1 cellular context compared by ENCODE assay signal in genomic region chr10:132560248-132560731, GRCh38.
A peak's percentile ranks its signal among the peaks of the same experiment; 100 is the strongest.
TF ChIP-seq lines count a peak whose summit lies in the region.

No MANE protein-coding gene starts in this region.

TF ChIP-seq in GM12878, 131 proteins besides CTCF, POLR2A, EP300 and RAD21 (continued from another document):
- TF ChIP-seq SMARCA5 (IDR thresholded peaks at IDR 0.05) = no peak
- TF ChIP-seq, protein P1, sequence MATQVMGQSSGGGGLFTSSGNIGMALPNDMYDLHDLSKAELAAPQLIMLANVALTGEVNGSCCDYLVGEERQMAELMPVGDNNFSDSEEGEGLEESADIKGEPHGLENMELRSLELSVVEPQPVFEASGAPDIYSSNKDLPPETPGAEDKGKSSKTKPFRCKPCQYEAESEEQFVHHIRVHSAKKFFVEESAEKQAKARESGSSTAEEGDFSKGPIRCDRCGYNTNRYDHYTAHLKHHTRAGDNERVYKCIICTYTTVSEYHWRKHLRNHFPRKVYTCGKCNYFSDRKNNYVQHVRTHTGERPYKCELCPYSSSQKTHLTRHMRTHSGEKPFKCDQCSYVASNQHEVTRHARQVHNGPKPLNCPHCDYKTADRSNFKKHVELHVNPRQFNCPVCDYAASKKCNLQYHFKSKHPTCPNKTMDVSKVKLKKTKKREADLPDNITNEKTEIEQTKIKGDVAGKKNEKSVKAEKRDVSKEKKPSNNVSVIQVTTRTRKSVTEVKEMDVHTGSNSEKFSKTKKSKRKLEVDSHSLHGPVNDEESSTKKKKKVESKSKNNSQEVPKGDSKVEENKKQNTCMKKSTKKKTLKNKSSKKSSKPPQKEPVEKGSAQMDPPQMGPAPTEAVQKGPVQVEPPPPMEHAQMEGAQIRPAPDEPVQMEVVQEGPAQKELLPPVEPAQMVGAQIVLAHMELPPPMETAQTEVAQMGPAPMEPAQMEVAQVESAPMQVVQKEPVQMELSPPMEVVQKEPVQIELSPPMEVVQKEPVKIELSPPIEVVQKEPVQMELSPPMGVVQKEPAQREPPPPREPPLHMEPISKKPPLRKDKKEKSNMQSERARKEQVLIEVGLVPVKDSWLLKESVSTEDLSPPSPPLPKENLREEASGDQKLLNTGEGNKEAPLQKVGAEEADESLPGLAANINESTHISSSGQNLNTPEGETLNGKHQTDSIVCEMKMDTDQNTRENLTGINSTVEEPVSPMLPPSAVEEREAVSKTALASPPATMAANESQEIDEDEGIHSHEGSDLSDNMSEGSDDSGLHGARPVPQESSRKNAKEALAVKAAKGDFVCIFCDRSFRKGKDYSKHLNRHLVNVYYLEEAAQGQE (IDR thresholded peaks at IDR 0.05; ENCODE audit: low read depth, low read length) = no peak
- TF ChIP-seq HCFC1 (IDR thresholded peaks at IDR 0.05; ENCODE audit: low read length) = no peak
- no peak for TF ChIP-seq TCF7 (IDR thresholded peaks at IDR 0.05; ENCODE audit: borderline replicate concordance)
- 0 out of 2 replicates have a peak, but pooled peaks have one; percentile 22 for TF ChIP-seq TCF3 (IDR thresholded peaks at IDR 0.05; ENCODE audit: borderline replicate concordance, insufficient read depth, low read depth, low read length)
- no peak for TF ChIP-seq SMAD1 (IDR thresholded peaks at IDR 0.05; ENCODE audit: low read depth, partially characterized antibody)
- TF ChIP-seq, protein P2, sequence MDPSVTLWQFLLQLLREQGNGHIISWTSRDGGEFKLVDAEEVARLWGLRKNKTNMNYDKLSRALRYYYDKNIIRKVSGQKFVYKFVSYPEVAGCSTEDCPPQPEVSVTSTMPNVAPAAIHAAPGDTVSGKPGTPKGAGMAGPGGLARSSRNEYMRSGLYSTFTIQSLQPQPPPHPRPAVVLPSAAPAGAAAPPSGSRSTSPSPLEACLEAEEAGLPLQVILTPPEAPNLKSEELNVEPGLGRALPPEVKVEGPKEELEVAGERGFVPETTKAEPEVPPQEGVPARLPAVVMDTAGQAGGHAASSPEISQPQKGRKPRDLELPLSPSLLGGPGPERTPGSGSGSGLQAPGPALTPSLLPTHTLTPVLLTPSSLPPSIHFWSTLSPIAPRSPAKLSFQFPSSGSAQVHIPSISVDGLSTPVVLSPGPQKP (IDR thresholded peaks at IDR 0.05; ENCODE audit: low read depth, low read length) = no peak
- no peak for TF ChIP-seq TCF12 (IDR thresholded peaks at IDR 0.05; ENCODE audit: low read depth, low read length)
- peak; percentile 65 for TF ChIP-seq BCL3 (IDR thresholded peaks at IDR 0.05; ENCODE audit: borderline replicate concordance, insufficient read depth, low read depth, low read length, poor library complexity, severe bottlenecking)
- TF ChIP-seq, protein P3, sequence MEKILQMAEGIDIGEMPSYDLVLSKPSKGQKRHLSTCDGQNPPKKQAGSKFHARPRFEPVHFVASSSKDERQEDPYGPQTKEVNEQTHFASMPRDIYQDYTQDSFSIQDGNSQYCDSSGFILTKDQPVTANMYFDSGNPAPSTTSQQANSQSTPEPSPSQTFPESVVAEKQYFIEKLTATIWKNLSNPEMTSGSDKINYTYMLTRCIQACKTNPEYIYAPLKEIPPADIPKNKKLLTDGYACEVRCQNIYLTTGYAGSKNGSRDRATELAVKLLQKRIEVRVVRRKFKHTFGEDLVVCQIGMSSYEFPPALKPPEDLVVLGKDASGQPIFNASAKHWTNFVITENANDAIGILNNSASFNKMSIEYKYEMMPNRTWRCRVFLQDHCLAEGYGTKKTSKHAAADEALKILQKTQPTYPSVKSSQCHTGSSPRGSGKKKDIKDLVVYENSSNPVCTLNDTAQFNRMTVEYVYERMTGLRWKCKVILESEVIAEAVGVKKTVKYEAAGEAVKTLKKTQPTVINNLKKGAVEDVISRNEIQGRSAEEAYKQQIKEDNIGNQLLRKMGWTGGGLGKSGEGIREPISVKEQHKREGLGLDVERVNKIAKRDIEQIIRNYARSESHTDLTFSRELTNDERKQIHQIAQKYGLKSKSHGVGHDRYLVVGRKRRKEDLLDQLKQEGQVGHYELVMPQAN (conservative IDR thresholded peaks at IDR 0.05) = no peak
- TF ChIP-seq NR2C1 (IDR thresholded peaks at IDR 0.05) = no peak
- no peak for TF ChIP-seq PAX8 (IDR thresholded peaks at IDR 0.05)
- no peak for TF ChIP-seq SMAD5 (IDR thresholded peaks at IDR 0.05; ENCODE audit: low read depth)
- TF ChIP-seq NFIC (IDR thresholded peaks at IDR 0.05; ENCODE audit: low read depth, low read length) = no peak
- no peak for TF ChIP-seq TAF1 (IDR thresholded peaks at IDR 0.05; ENCODE audit: borderline replicate concordance, low read depth, low read length)
- TF ChIP-seq CEBPZ (IDR thresholded peaks at IDR 0.05; ENCODE audit: low read depth, low read length) = no peak
- no peak for TF ChIP-seq E4F1 (IDR thresholded peaks at IDR 0.05; ENCODE audit: borderline replicate concordance, partially characterized antibody)
- TF ChIP-seq BMI1 (IDR thresholded peaks at IDR 0.05; ENCODE audit: borderline replicate concordance) = no peak
- TF ChIP-seq IKZF1 (conservative IDR thresholded peaks at IDR 0.05) = no peak
- peak; percentile 93 for TF ChIP-seq RAD51 (IDR thresholded peaks at IDR 0.05)
- TF ChIP-seq HDAC6 (IDR thresholded peaks at IDR 0.05; ENCODE audit: unreplicated experiment) = no peak
- TF ChIP-seq, protein P4, sequence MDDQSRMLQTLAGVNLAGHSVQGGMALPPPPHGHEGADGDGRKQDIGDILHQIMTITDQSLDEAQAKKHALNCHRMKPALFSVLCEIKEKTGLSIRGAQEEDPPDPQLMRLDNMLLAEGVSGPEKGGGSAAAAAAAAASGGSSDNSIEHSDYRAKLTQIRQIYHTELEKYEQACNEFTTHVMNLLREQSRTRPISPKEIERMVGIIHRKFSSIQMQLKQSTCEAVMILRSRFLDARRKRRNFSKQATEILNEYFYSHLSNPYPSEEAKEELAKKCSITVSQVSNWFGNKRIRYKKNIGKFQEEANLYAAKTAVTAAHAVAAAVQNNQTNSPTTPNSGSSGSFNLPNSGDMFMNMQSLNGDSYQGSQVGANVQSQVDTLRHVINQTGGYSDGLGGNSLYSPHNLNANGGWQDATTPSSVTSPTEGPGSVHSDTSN (IDR thresholded peaks at IDR 0.05; ENCODE audit: insufficient replicate concordance, low read depth, low read length) = peak; percentile 36
- no peak for TF ChIP-seq CREM (IDR thresholded peaks at IDR 0.05; ENCODE audit: low read depth)
- no peak for TF ChIP-seq GATAD2B (conservative IDR thresholded peaks at IDR 0.05; ENCODE audit: low read depth)
- TF ChIP-seq ZNF217 (IDR thresholded peaks at IDR 0.05) = no peak
- no peak for TF ChIP-seq JUND (IDR thresholded peaks at IDR 0.05; ENCODE audit: low read depth, low read length)
- TF ChIP-seq STAT3 (IDR thresholded peaks at IDR 0.05; ENCODE audit: low read depth, low read length) = no peak
- TF ChIP-seq RELB (IDR thresholded peaks at IDR 0.05; ENCODE audit: low read depth) = no peak
- TF ChIP-seq, protein P5, sequence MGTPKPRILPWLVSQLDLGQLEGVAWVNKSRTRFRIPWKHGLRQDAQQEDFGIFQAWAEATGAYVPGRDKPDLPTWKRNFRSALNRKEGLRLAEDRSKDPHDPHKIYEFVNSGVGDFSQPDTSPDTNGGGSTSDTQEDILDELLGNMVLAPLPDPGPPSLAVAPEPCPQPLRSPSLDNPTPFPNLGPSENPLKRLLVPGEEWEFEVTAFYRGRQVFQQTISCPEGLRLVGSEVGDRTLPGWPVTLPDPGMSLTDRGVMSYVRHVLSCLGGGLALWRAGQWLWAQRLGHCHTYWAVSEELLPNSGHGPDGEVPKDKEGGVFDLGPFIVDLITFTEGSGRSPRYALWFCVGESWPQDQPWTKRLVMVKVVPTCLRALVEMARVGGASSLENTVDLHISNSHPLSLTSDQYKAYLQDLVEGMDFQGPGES (IDR thresholded peaks at IDR 0.05) = no peak
- TF ChIP-seq EED (IDR thresholded peaks at IDR 0.05; ENCODE audit: low read depth) = peak; percentile 29; the same call in 1 of the 2 replicates
- TF ChIP-seq ZSCAN29 (IDR thresholded peaks at IDR 0.05) = no peak
- no peak for TF ChIP-seq BACH1 (IDR thresholded peaks at IDR 0.05; ENCODE audit: borderline replicate concordance)
- TF ChIP-seq YY1 (IDR thresholded peaks at IDR 0.05; ENCODE audit: low read depth, low read length) = no peak
- TF ChIP-seq, protein P6, sequence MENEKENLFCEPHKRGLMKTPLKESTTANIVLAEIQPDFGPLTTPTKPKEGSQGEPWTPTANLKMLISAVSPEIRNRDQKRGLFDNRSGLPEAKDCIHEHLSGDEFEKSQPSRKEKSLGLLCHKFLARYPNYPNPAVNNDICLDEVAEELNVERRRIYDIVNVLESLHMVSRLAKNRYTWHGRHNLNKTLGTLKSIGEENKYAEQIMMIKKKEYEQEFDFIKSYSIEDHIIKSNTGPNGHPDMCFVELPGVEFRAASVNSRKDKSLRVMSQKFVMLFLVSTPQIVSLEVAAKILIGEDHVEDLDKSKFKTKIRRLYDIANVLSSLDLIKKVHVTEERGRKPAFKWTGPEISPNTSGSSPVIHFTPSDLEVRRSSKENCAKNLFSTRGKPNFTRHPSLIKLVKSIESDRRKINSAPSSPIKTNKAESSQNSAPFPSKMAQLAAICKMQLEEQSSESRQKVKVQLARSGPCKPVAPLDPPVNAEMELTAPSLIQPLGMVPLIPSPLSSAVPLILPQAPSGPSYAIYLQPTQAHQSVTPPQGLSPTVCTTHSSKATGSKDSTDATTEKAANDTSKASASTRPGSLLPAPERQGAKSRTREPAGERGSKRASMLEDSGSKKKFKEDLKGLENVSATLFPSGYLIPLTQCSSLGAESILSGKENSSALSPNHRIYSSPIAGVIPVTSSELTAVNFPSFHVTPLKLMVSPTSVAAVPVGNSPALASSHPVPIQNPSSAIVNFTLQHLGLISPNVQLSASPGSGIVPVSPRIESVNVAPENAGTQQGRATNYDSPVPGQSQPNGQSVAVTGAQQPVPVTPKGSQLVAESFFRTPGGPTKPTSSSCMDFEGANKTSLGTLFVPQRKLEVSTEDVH (IDR thresholded peaks at IDR 0.05; ENCODE audit: low read depth, partially characterized antibody) = no peak
- peak in 1 of 2 experiments; percentile 33; a peak in 1 of 4 replicates for TF ChIP-seq BHLHE40 (IDR thresholded peaks at IDR 0.05; ENCODE audit: borderline replicate concordance in 1 of 2, low read depth in 2 of 2, low read length in 1 of 2)
TF ChIP-seq in GM12878: peak in this region for 7.
